8 cellular contexts compared by ENCODE assay signal in genomic region chr13:45340422-45341033, GRCh38. TPM values are rescaled to one million over a fixed set of nuclear protein-coding genes. Genes with fewer than 3 reads are reported as not detected.
DNase-seq lines count a peak whose midpoint lies in the region; ATAC-seq and TF ChIP-seq lines count a peak whose summit lies in the region.

No MANE protein-coding gene starts in this region.

- peak in 1 of 3 donors; percentile 81 for TF ChIP-seq CTCF in lower leg skin (IDR thresholded peaks at IDR 0.05)

- no peak for TF ChIP-seq POLR2A in lower leg skin (IDR thresholded peaks at IDR 0.05)

- WGBS in lower leg skin, 2 donors = 0 to 1% methylated on average over 18 to 57 of the region's 64 CpGs

- DNase-seq in AML-193 (lab: John Stamatoyannopoulos, UW) (peak; percentile 86 to 88), NCI-H526 (lab: John Stamatoyannopoulos, UW) (peak; percentile 68 to 94), dermis microvascular lymphatic vessel endothelial cell (ENCODE audit: low read depth in 2 of 2) (peak; percentile 60 to 90), lower leg skin (ENCODE audit: low spot score in 2 of 2) (peak; percentile 86 to 98)
- DNase-seq in activated CD4-positive, alpha-beta memory T cell treated with anti-CD3 and anti-CD28 coated beads, Interleukin-2, amount 10 ng/mL, durations not matched to agents 7 days and 5 days = peak; percentile 87
- DNase-seq in stimulated activated CD4-positive, alpha-beta T cell treated with anti-CD3 and anti-CD28 coated beads, Interleukin-4, amount 100 ng/mL, for 24 hours = peak; percentile 83

- no peaks in the 10 kb centered on the region for H3K27me3 Mint-ChIP-seq in activated CD4-positive, alpha-beta memory T cell treated with anti-CD3 and anti-CD28 coated beads, Interleukin-2, amount 10 ng/mL, durations not matched to agents 7 days and 5 days

- POLR2A ChIA-PET in activated CD4-positive, alpha-beta memory T cell treated with anti-CD3 and anti-CD28 coated beads, Interleukin-2, amount 10 ng/mL, durations not matched to agents 7 days and 5 days (lab: Charles Lee) = interaction anchor here (0.5 to 6.0 kb wide), 24 partner anchors 9 to 836 kb away, joined by 3 to 81 read pairs (median 5); partner anchors contain the start of genes COG3 and SLC25A30

- intact Hi-C loops in lower leg skin (cut with DNase I; ENCODE audit: low total_unique reads) = no loop called here

- peak overlapping the region; percentile 99 for H3K27ac Mint-ChIP-seq in activated CD4-positive, alpha-beta memory T cell treated with anti-CD3 and anti-CD28 coated beads, Interleukin-2, amount 10 ng/mL, durations not matched to agents 7 days and 5 days

- H3K4me1 Mint-ChIP-seq in activated CD4-positive, alpha-beta memory T cell treated with anti-CD3 and anti-CD28 coated beads, Interleukin-2, amount 10 ng/mL, durations not matched to agents 7 days and 5 days = peaks cover 56% of the 10 kb centered on the region

- CTCF ChIA-PET in activated CD4-positive, alpha-beta memory T cell treated with anti-CD3 and anti-CD28 coated beads, Interleukin-2, amount 10 ng/mL, durations not matched to agents 7 days and 5 days (lab: Charles Lee) = interaction anchor here (1.1 to 6.7 kb wide), 8 partner anchors 10 to 296 kb away, joined by 3 to 58 read pairs (median 6); partner anchors contain the start of gene SLC25A30

- peaks cover 63% of the 10 kb centered on the region for H3K36me3 Mint-ChIP-seq in activated CD4-positive, alpha-beta memory T cell treated with anti-CD3 and anti-CD28 coated beads, Interleukin-2, amount 10 ng/mL, durations not matched to agents 7 days and 5 days (ENCODE audit: low read depth)

- ATAC-seq in GM18907 (IDR thresholded peaks at IDR 0.05; ENCODE audit: unreplicated experiment) = peak; percentile 45
- ATAC-seq in HG03175 (IDR thresholded peaks at IDR 0.05; ENCODE audit: unreplicated experiment) = peak; percentile 37

- peak overlapping the region; percentile 95 for H3K4me3 ChIP-seq in lower leg skin (ENCODE audit: low read depth, poor library complexity, severe bottlenecking)

- H3K9me3 Mint-ChIP-seq in activated CD4-positive, alpha-beta memory T cell treated with anti-CD3 and anti-CD28 coated beads, Interleukin-2, amount 10 ng/mL, durations not matched to agents 7 days and 5 days = no peaks in the 10 kb centered on the region

- peak overlapping the region; percentile 90 for H3K4me3 Mint-ChIP-seq in activated CD4-positive, alpha-beta memory T cell treated with anti-CD3 and anti-CD28 coated beads, Interleukin-2, amount 10 ng/mL, durations not matched to agents 7 days and 5 days

RNA-seq across cellular contexts. Expression of gene TPT1, which starts 0.5 kb away (rescaled TPM):
- total RNA-seq in activated CD4-positive, alpha-beta memory T cell treated with anti-CD3 and anti-CD28 coated beads, Interleukin-2, amount 10 ng/mL, durations not matched to agents 7 days and 5 days = 1,000 to 10,000 TPM; 4,462 to 4,505 TPM
- 1,518 and 2,978 TPM in 2 replicates for total RNA-seq in dermis microvascular lymphatic vessel endothelial cell
- total RNA-seq in lower leg skin = 1,000 to 10,000 TPM; 2,307 to 2,977 (median 2,645) TPM

Comparison
In these comparisons a context has a peak if more than half of its experiments do, and no peak if none do; other contexts are left out.
1. Peak in every context shown above with its lines: DNase-seq, ATAC-seq and H3K4me3 ChIP-seq.